25 cellular contexts compared by ENCODE assay signal in the genomic region with DNA sequence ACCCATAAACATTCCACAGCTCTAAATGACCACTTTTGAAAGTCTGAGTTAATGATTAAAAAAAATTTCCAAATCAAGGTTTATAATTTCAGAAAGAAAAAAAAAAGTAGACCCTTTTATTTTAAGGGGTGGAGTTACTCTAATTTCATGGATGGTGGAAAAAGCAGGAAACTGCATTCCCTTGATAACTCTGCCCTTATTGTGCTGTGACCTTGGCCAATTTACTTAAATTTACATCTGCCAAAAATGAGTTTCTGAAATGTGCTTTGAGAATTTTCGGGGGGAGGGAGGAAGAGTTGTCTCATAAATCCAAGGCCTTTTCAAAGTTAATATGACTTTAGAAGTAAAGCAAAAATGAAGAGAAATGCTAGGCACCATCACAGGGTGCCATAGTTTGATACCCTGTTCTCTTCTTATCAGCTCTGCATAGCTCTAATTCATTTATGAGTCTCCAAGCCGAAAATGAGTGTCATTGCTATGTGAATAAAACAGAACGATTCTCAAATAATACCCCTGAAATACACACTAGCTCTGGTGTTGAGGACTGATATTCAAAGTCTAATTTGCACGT.
"Had no signal": no experiment of that assay in that cellular context is flagged by ENCODE, and none has a peak within 500 bp of the region (broad histone marks: within the 10 kb centered on the region; RNA-seq: fewer than 3 reads in every experiment).

No MANE protein-coding gene starts in this region.

- H3K4me3 Mint-ChIP-seq: activated CD4-positive, alpha-beta memory T cell treated with anti-CD3 and anti-CD28 coated beads for 36 hours; activated CD4-positive, alpha-beta T cell treated with anti-CD3 and anti-CD28 coated beads, Interleukin-2, amount 10 ng/mL, durations not matched to agents 7 days and 5 days; activated naive CD4-positive, alpha-beta T cell treated with anti-CD3 and anti-CD28 coated beads for 36 hours; activated naive CD8-positive, alpha-beta T cell; activated T-cell treated with anti-CD3 and anti-CD28 coated beads, Interleukin-2, amount 50 U/mL, for 4 hours; activated T-helper 17 cell treated with anti-CD3 and anti-CD28 coated beads, Interleukin-2, amount 50 U/mL, for 72 hours; brain; T-cell had no signal

- H3K9me3 Mint-ChIP-seq: activated CD4-positive, alpha-beta memory T cell treated with anti-CD3 and anti-CD28 coated beads for 36 hours; activated CD4-positive, alpha-beta T cell treated with anti-CD3 and anti-CD28 coated beads, Interleukin-2, amount 10 ng/mL, durations not matched to agents 7 days and 5 days; activated naive CD4-positive, alpha-beta T cell treated with anti-CD3 and anti-CD28 coated beads for 36 hours; brain had no signal

- H3K36me3 Mint-ChIP-seq: activated CD4-positive, alpha-beta memory T cell treated with anti-CD3 and anti-CD28 coated beads for 36 hours; activated naive CD8-positive, alpha-beta T cell; T-cell had no signal

- H3K27me3 Mint-ChIP-seq: activated CD4-positive, alpha-beta memory T cell treated with anti-CD3 and anti-CD28 coated beads for 36 hours; activated CD4-positive, alpha-beta T cell treated with anti-CD3 and anti-CD28 coated beads, Interleukin-2, amount 10 ng/mL, durations not matched to agents 7 days and 5 days; activated naive CD8-positive, alpha-beta T cell; activated T-helper 17 cell treated with anti-CD3 and anti-CD28 coated beads, Interleukin-2, amount 50 U/mL, for 72 hours; brain; T-cell had no signal

- H3K36me3 ChIP-seq: MG63 had no signal

- H3K4me1 Mint-ChIP-seq: activated CD4-positive, alpha-beta T cell treated with anti-CD3 and anti-CD28 coated beads, Interleukin-2, amount 10 ng/mL, durations not matched to agents 7 days and 5 days; activated T-helper 17 cell treated with anti-CD3 and anti-CD28 coated beads, Interleukin-2, amount 50 U/mL, for 72 hours; T-cell had no signal

- H3K4me3 ChIP-seq: MG63, SK-N-MC had no signal

- DNase-seq: activated CD4-positive, alpha-beta memory T cell treated with anti-CD3 and anti-CD28 coated beads for 36 hours; activated CD4-positive, alpha-beta T cell treated with anti-CD3 and anti-CD28 coated beads, Interleukin-2, amount 10 ng/mL, durations not matched to agents 7 days and 5 days; activated CD4-positive, CD25-positive, alpha-beta regulatory T cell; activated CD8-positive, alpha-beta memory T cell treated with anti-CD3 and anti-CD28 coated beads for 24 hours; activated gamma-delta T cell; activated naive CD4-positive, alpha-beta T cell treated with anti-CD3 and anti-CD28 coated beads for 36 hours; activated T-cell treated with anti-CD3 and anti-CD28 coated beads, Interleukin-2, amount 50 U/mL, for 4 hours; amygdala; MG63; MV-4-11; NCI-H1105; NCI-H1436 treated with DMSO at 0.1 percent for 48 hours; NCI-H187; NCI-H2081; NCI-H510A treated with DMSO at 0.1 percent for 48 hours; NCI-H69; PC-3; T-cell; T-helper 2 cell; T1000 had no signal

- H3K27ac Mint-ChIP-seq: activated CD4-positive, alpha-beta memory T cell treated with anti-CD3 and anti-CD28 coated beads for 36 hours; activated CD4-positive, alpha-beta T cell treated with anti-CD3 and anti-CD28 coated beads, Interleukin-2, amount 10 ng/mL, durations not matched to agents 7 days and 5 days; activated naive CD4-positive, alpha-beta T cell treated with anti-CD3 and anti-CD28 coated beads for 36 hours; activated naive CD8-positive, alpha-beta T cell; activated T-helper 17 cell treated with anti-CD3 and anti-CD28 coated beads, Interleukin-2, amount 50 U/mL, for 72 hours; T-cell had no signal

- H3K27ac ChIP-seq: KMS-11, SK-N-MC had no signal

- H3K9me3 ChIP-seq: MG63 had no signal

- H3K27me3 ChIP-seq: MG63 had no signal

- ATAC-seq: activated T-cell treated with anti-CD3 and anti-CD28 coated beads, Interleukin-2, amount 50 U/mL, for 4 hours; activated T-helper 17 cell treated with anti-CD3 and anti-CD28 coated beads, Interleukin-2, amount 50 U/mL, for 72 hours; PC-3; T-cell had no signal
